Comparison of ENCODE assay signal across 23 cellular contexts in genomic region chr22:36797334-36797733, GRCh38. TPM values are rescaled to one million over a fixed set of nuclear protein-coding genes. Genes with fewer than 3 reads are reported as not detected.
DNase-seq lines count a peak whose midpoint lies in the region; ATAC-seq and TF ChIP-seq lines count a peak whose summit lies in the region.
"Had no signal": no experiment of that assay in that cellular context is flagged by ENCODE, and none has a peak within 500 bp of the region (broad histone marks: within the 10 kb centered on the region; RNA-seq: fewer than 3 reads in every experiment).

No MANE protein-coding gene starts in this region.

- in situ Hi-C loops in mammary epithelial cell (cut with MboI; ENCODE audit: low sequenced_read_pairs in 2 of 2) = no loop called here

- peaks cover 11% of the 10 kb centered on the region; the same call in 1 of the 2 replicates for H3K27me3 ChIP-seq in OCI-LY3 (ENCODE audit: low read depth, low read length)
- peaks cover 3% of the 10 kb centered on the region for H3K27me3 ChIP-seq in mammary epithelial cell (ENCODE audit: insufficient read depth, low read length)

- H3K79me2 ChIP-seq in OCI-LY3 (ENCODE audit: low read length) (no peaks in the 10 kb centered on the region), mammary epithelial cell (ENCODE audit: insufficient read depth, low read length) (no peaks in the 10 kb centered on the region)

- H3K4me2 ChIP-seq in OCI-LY3 (ENCODE audit: low read length) = peak overlapping the region; percentile 42
- no peak overlapping the region for H3K4me2 ChIP-seq in mammary epithelial cell (ENCODE audit: insufficient read depth, low read depth, low read length)

- peaks cover 29% of the 10 kb centered on the region for H3K27me3 Mint-ChIP-seq in nephron progenitor cell (ENCODE audit: low read depth, poor library complexity)
- peaks cover 24% of the 10 kb centered on the region for H3K27me3 Mint-ChIP-seq in stimulated activated memory B cell treated with anti-CD40 and anti-IgM and Interleukin-4, amounts not matched to agents 10 μg/mL and 1 μg/mL and 100 μg/mL, for 72 hours
- H3K27me3 Mint-ChIP-seq: CD4-positive, CD25-positive, alpha-beta regulatory T cell had no signal

- peak overlapping the region; percentile 46 for H3K4me3 Mint-ChIP-seq in nephron progenitor cell
- H3K4me3 Mint-ChIP-seq in stimulated activated memory B cell treated with anti-CD40 and anti-IgM and Interleukin-4, amounts not matched to agents 10 μg/mL and 1 μg/mL and 100 μg/mL, for 72 hours = no peak overlapping the region

- H3K4me3 ChIP-seq in OCI-LY3 (ENCODE audit: low read length) = no peak overlapping the region
- no peak overlapping the region for H3K4me3 ChIP-seq in mammary epithelial cell (replicated peaks in 1 of 3; ENCODE audit: insufficient read depth in 1 of 3, low read depth in 2 of 3, low read length in 3 of 3)
- H3K4me3 ChIP-seq: K562, SJSA1 had no signal

- H3K4me1 ChIP-seq in OCI-LY3 (ENCODE audit: low read length) = peaks cover 13% of the 10 kb centered on the region
- no peaks in the 10 kb centered on the region for H3K4me1 ChIP-seq in mammary epithelial cell (ENCODE audit: insufficient read depth, low read length)
- H3K4me1 ChIP-seq: BE2C, SJSA1 had no signal

- no peaks in the 10 kb centered on the region for H3K36me3 Mint-ChIP-seq in nephron progenitor cell (ENCODE audit: low read depth)
- no peaks in the 10 kb centered on the region for H3K36me3 Mint-ChIP-seq in stimulated activated memory B cell treated with anti-CD40 and anti-IgM and Interleukin-4, amounts not matched to agents 10 μg/mL and 1 μg/mL and 100 μg/mL, for 72 hours
- H3K36me3 Mint-ChIP-seq: CD4-positive, CD25-positive, alpha-beta regulatory T cell had no signal

- H2AFZ ChIP-seq in OCI-LY3 (ENCODE audit: low read depth, low read length) = peak overlapping the region; percentile 82
- no peak overlapping the region for H2AFZ ChIP-seq in mammary epithelial cell (ENCODE audit: low read depth, low read length)

- H3K9me3 ChIP-seq in OCI-LY3 (ENCODE audit: insufficient read depth, low read length) (no peaks in the 10 kb centered on the region), mammary epithelial cell (replicated peaks; ENCODE audit: insufficient read depth, low read length) (no peaks in the 10 kb centered on the region)
- H3K9me3 ChIP-seq: BE2C, SJSA1 had no signal

- CTCF ChIA-PET in mammary epithelial cell (lab: Charles Lee; ENCODE audit: low non-redundant PET) = no interaction called here

- intact Hi-C loops in mammary epithelial cell (cut with micrococcal nuclease) = no loop called here

- peaks cover 58% of the 10 kb centered on the region for H3K4me1 Mint-ChIP-seq in nephron progenitor cell
- H3K4me1 Mint-ChIP-seq in stimulated activated memory B cell treated with anti-CD40 and anti-IgM and Interleukin-4, amounts not matched to agents 10 μg/mL and 1 μg/mL and 100 μg/mL, for 72 hours = peaks cover 22% of the 10 kb centered on the region
- H3K4me1 Mint-ChIP-seq: CD4-positive, CD25-positive, alpha-beta regulatory T cell had no signal

- no peak overlapping the region for H3K27ac Mint-ChIP-seq in nephron progenitor cell
- peak overlapping the region; percentile 63 for H3K27ac Mint-ChIP-seq in stimulated activated memory B cell treated with anti-CD40 and anti-IgM and Interleukin-4, amounts not matched to agents 10 μg/mL and 1 μg/mL and 100 μg/mL, for 72 hours

- no peak for ATAC-seq in stimulated activated memory B cell treated with anti-CD40 and anti-IgM and Interleukin-4, amounts not matched to agents 10 μg/mL and 1 μg/mL and 100 μg/mL, for 72 hours
- ATAC-seq in GM18907 (IDR thresholded peaks at IDR 0.05; ENCODE audit: unreplicated experiment) = no peak
- ATAC-seq: K562 had no signal

- H3K36me3 ChIP-seq in OCI-LY3 (replicated peaks; ENCODE audit: low read depth, low read length) (no peaks in the 10 kb centered on the region), mammary epithelial cell (ENCODE audit: insufficient read depth, low read length) (no peaks in the 10 kb centered on the region)
- H3K36me3 ChIP-seq: BE2C, SJSA1 had no signal

- no peak for TF ChIP-seq CTCF in OCI-LY3 (IDR thresholded peaks at IDR 0.05; ENCODE audit: low read depth, low read length)
- no peak for TF ChIP-seq CTCF in nephron progenitor cell (IDR thresholded peaks at IDR 0.05)
- no peak for TF ChIP-seq CTCF in mammary epithelial cell (conservative IDR thresholded peaks at IDR 0.05 in 1 of 2, IDR thresholded peaks at IDR 0.05 in 1 of 2; ENCODE audit: extremely low read depth in 1 of 2, insufficient read depth in 1 of 2, low read depth in 1 of 2, low read length in 2 of 2)

- no peaks in the 10 kb centered on the region for H4K20me1 ChIP-seq in OCI-LY3 (ENCODE audit: insufficient read depth, low read length)
- no peaks in the 10 kb centered on the region for H4K20me1 ChIP-seq in mammary epithelial cell (ENCODE audit: insufficient read depth, low read length)

- no peaks in the 10 kb centered on the region for H3K9me3 Mint-ChIP-seq in nephron progenitor cell
- H3K9me3 Mint-ChIP-seq in stimulated activated memory B cell treated with anti-CD40 and anti-IgM and Interleukin-4, amounts not matched to agents 10 μg/mL and 1 μg/mL and 100 μg/mL, for 72 hours = no peaks in the 10 kb centered on the region
- H3K9me3 Mint-ChIP-seq: CD4-positive, CD25-positive, alpha-beta regulatory T cell had no signal

- WGBS in mammary epithelial cell (ENCODE audit: low coverage, missing lambda C conversion rate) = 65% methylated on average over 5 of the region's 8 CpGs

- no TSS peak for BruUV-seq in mammary epithelial cell (replicated peaks; lab: Mats Ljungman, UMichigan)

- no peak overlapping the region for H3K27ac ChIP-seq in OCI-LY3 (ENCODE audit: low read length)
- H3K27ac ChIP-seq in mammary epithelial cell (ENCODE audit: insufficient read depth, low read depth, low read length) = no peak overlapping the region
- H3K27ac ChIP-seq: 22Rv1, SJSA1 had no signal

- H3K9ac ChIP-seq in OCI-LY3 (ENCODE audit: low read length) (no peak overlapping the region), mammary epithelial cell (ENCODE audit: insufficient read depth, low read length) (no peak overlapping the region)

- dilution Hi-C loops in mammary epithelial cell (cut with HindIII; ENCODE audit: low sequenced_read_pairs) = no loop called here

- DNase-seq in NCI-H2227 (lab: John Stamatoyannopoulos, UW; ENCODE audit: unreplicated experiment) = peak; percentile 27
- no peak for DNase-seq in NCI-H2227 treated with DMSO at 0.1 percent for 48 hours (lab: John Stamatoyannopoulos, UW)
- no peak for DNase-seq in nephron progenitor cell
- DNase-seq in activated naive CD4-positive, alpha-beta T cell (lab: John Stamatoyannopoulos, UW) = no peak
- DNase-seq in mammary epithelial cell = no peak
- DNase-seq: BE2C; CD4-positive, CD25-positive, alpha-beta regulatory T cell; Kasumi-1; NCI-H1092 treated with DMSO at 0.1 percent for 48 hours; NCI-H1436 treated with DMSO at 0.1 percent for 48 hours; NCI-H2029; NCI-H226; NCI-H510A; NCI-H69; NK-92 treated with Interleukin-12 subunit alpha and Interleukin-12 subunit beta, amount 100 ng/mL, for 24 hours; Right ventricle myocardium superior had no signal

RNA-seq across cellular contexts. Expression of gene PVALB, which starts 19.5 kb away (rescaled TPM):
- not detected for total RNA-seq in mammary epithelial cell
- polyA plus RNA-seq in mammary epithelial cell = not detected
- not detected for polyA minus RNA-seq in mammary epithelial cell
- total RNA-seq: CD4-positive, CD25-positive, alpha-beta regulatory T cell; K562; M059J; Right ventricle myocardium superior; SJSA1 had no signal
- polyA plus RNA-seq: CD4-positive, CD25-positive, alpha-beta regulatory T cell; K562 had no signal

RNA-seq across cellular contexts. Expression of gene IFT27, which starts 21.4 kb away (rescaled TPM):
- 10 to 100 TPM; 13.7 to 22.3 TPM for total RNA-seq in mammary epithelial cell
- polyA plus RNA-seq in mammary epithelial cell = 8.6 TPM
- polyA minus RNA-seq in mammary epithelial cell = not detected
